Comparison of ENCODE assay signal across 1 cellular context in genomic region chr17:51260237-51260959, GRCh38.
A peak's percentile ranks its signal among the peaks of the same experiment; 100 is the strongest.
TF ChIP-seq lines count a peak whose summit lies in the region.

Gene UTP18 (plus strand): TSS chr17:51260546. CDS start chr17:51260585, 39 bp downstream.

TF ChIP-seq in HepG2, 621 proteins besides CTCF, POLR2A, EP300 and RAD21 (continued from another document and continues in another):
- peak; percentile 70; the same call in 1 of the 2 replicates for TF ChIP-seq ZHX1 (CRISPR knock-in tag; IDR thresholded peaks at IDR 0.05; ENCODE audit: low read depth)
- peak; percentile 83; the same call in 1 of the 2 replicates for TF ChIP-seq ZFP90 (CRISPR knock-in tag; IDR thresholded peaks at IDR 0.05; ENCODE audit: borderline replicate concordance)
- TF ChIP-seq GLMP (CRISPR knock-in tag; IDR thresholded peaks at IDR 0.05; ENCODE audit: borderline replicate concordance): no peak
- no peak for TF ChIP-seq ZNF121 (CRISPR knock-in tag; IDR thresholded peaks at IDR 0.05)
- TF ChIP-seq ZFP62 (CRISPR knock-in tag; IDR thresholded peaks at IDR 0.05): no peak
- TF ChIP-seq MAFG (CRISPR knock-in tag; IDR thresholded peaks at IDR 0.05): no peak
- peak; percentile 91 for TF ChIP-seq CSRNP1 (CRISPR knock-in tag; IDR thresholded peaks at IDR 0.05)
- peak; percentile 31 for TF ChIP-seq TGIF2 (CRISPR knock-in tag; IDR thresholded peaks at IDR 0.05)
- no peak for TF ChIP-seq ZBTB10 (CRISPR knock-in tag; IDR thresholded peaks at IDR 0.05; ENCODE audit: borderline replicate concordance)
- no peak for TF ChIP-seq ZNF597 (CRISPR knock-in tag; IDR thresholded peaks at IDR 0.05)
- peak; percentile 85; the same call in 1 of the 2 replicates for TF ChIP-seq PAWR (CRISPR knock-in tag; IDR thresholded peaks at IDR 0.05; ENCODE audit: borderline replicate concordance)
- no peak for TF ChIP-seq MAFK (conservative IDR thresholded peaks at IDR 0.05 in 1 of 2, IDR thresholded peaks at IDR 0.05 in 1 of 2; ENCODE audit: low read length in 2 of 2)
- peak; percentile 15 for TF ChIP-seq ATF3 (CRISPR knock-in tag; IDR thresholded peaks at IDR 0.05)
- peak; percentile 86 for TF ChIP-seq ZSCAN21 (CRISPR knock-in tag; IDR thresholded peaks at IDR 0.05; ENCODE audit: borderline replicate concordance)
- TF ChIP-seq RCOR2 (CRISPR knock-in tag; IDR thresholded peaks at IDR 0.05): no peak
- no peak; the same call in 1 of the 2 replicates for TF ChIP-seq DRAP1 (CRISPR knock-in tag; IDR thresholded peaks at IDR 0.05)
- peak; percentile 97 for TF ChIP-seq ETV5 (CRISPR knock-in tag; IDR thresholded peaks at IDR 0.05; ENCODE audit: borderline replicate concordance)
- TF ChIP-seq ZNF468 (CRISPR knock-in tag; IDR thresholded peaks at IDR 0.05): peak; percentile 62; the same call in 1 of the 2 replicates
- no peak for TF ChIP-seq ZNF10 (CRISPR knock-in tag; IDR thresholded peaks at IDR 0.05; ENCODE audit: borderline replicate concordance, low read depth)
- TF ChIP-seq THAP8 (CRISPR knock-in tag; IDR thresholded peaks at IDR 0.05; ENCODE audit: borderline replicate concordance): 0 out of 2 replicates have a peak, but pooled peaks have one; percentile 21
- no peak for TF ChIP-seq ATRX (CRISPR knock-in tag; IDR thresholded peaks at IDR 0.05; ENCODE audit: borderline replicate concordance)
- TF ChIP-seq SPEN (CRISPR knock-in tag; IDR thresholded peaks at IDR 0.05; ENCODE audit: low read depth): peak; percentile 81
- peak; percentile 95 for TF ChIP-seq MXD3 (CRISPR knock-in tag; IDR thresholded peaks at IDR 0.05)
- TF ChIP-seq ZNF607 (CRISPR knock-in tag; IDR thresholded peaks at IDR 0.05; ENCODE audit: borderline replicate concordance): peak; percentile 94; the same call in 1 of the 2 replicates
- TF ChIP-seq IRF9 (CRISPR knock-in tag; IDR thresholded peaks at IDR 0.05; ENCODE audit: borderline replicate concordance): peak; percentile 99
- peak; percentile 35; the same call in 1 of the 2 replicates for TF ChIP-seq RXRB (CRISPR knock-in tag; IDR thresholded peaks at IDR 0.05; ENCODE audit: borderline replicate concordance)
- TF ChIP-seq ZNF747 (CRISPR knock-in tag; IDR thresholded peaks at IDR 0.05; ENCODE audit: borderline replicate concordance): peak; percentile 97; the same call in 1 of the 2 replicates
- TF ChIP-seq ZSCAN29 (CRISPR knock-in tag; conservative IDR thresholded peaks at IDR 0.05): peak; percentile 74
- TF ChIP-seq RARG (CRISPR knock-in tag; IDR thresholded peaks at IDR 0.05; ENCODE audit: low read depth): peak; percentile 99
- TF ChIP-seq ZNF430 (CRISPR knock-in tag; IDR thresholded peaks at IDR 0.05): peak; percentile 80
- TF ChIP-seq ZNF660 (CRISPR knock-in tag; IDR thresholded peaks at IDR 0.05; ENCODE audit: borderline replicate concordance, low read depth): no peak; the same call in 1 of the 2 replicates
- TF ChIP-seq ZNF142 (CRISPR knock-in tag; IDR thresholded peaks at IDR 0.05): peak; percentile 97
- no peak for TF ChIP-seq LCORL (IDR thresholded peaks at IDR 0.05)
- TF ChIP-seq LCORL (CRISPR knock-in tag; IDR thresholded peaks at IDR 0.05): peak; percentile 89
- TF ChIP-seq HMGXB4 (CRISPR knock-in tag; IDR thresholded peaks at IDR 0.05; ENCODE audit: borderline replicate concordance in 1 of 2, low read depth in 1 of 2): peak; percentile 83 to 93
- TF ChIP-seq STAT5B (CRISPR knock-in tag; IDR thresholded peaks at IDR 0.05): no peak
- TF ChIP-seq SIX1 (CRISPR knock-in tag; IDR thresholded peaks at IDR 0.05; ENCODE audit: borderline replicate concordance): no peak; the same call in 1 of the 2 replicates
- peak; percentile 88; the same call in 1 of the 2 replicates for TF ChIP-seq ZBTB3 (CRISPR knock-in tag; IDR thresholded peaks at IDR 0.05; ENCODE audit: borderline replicate concordance, low read depth)
